In genomic region chr2:138504092-138504491, GRCh38 we compare ENCODE assay signal across 1 cellular context.
TF ChIP-seq lines count a peak whose summit lies in the region.

No MANE protein-coding gene starts in this region.

TF ChIP-seq in HepG2, 621 proteins besides CTCF, POLR2A, EP300 and RAD21 (continued from another document):
- TF ChIP-seq THRA (CRISPR knock-in tag; IDR thresholded peaks at IDR 0.05; ENCODE audit: borderline replicate concordance) (peak; percentile 92), SRY (CRISPR knock-in tag; IDR thresholded peaks at IDR 0.05) (no peak), BCL6 (CRISPR knock-in tag; IDR thresholded peaks at IDR 0.05) (peak; percentile 36; the same call in 1 of the 2 replicates), ZUFSP (CRISPR knock-in tag; IDR thresholded peaks at IDR 0.05; ENCODE audit: borderline replicate concordance) (no peak), PHF8 (CRISPR knock-in tag; IDR thresholded peaks at IDR 0.05) (no peak), NR2C2 (CRISPR knock-in tag; IDR thresholded peaks at IDR 0.05; ENCODE audit: borderline replicate concordance) (no peak), ZNF563 (CRISPR knock-in tag; IDR thresholded peaks at IDR 0.05) (no peak), RXRB (CRISPR knock-in tag; IDR thresholded peaks at IDR 0.05; ENCODE audit: borderline replicate concordance) (peak; percentile 73; the same call in 1 of the 2 replicates), SNAPC2 (CRISPR knock-in tag; IDR thresholded peaks at IDR 0.05) (0 out of 2 replicates have a peak, but pooled peaks have one; percentile 20), ARID5B (CRISPR knock-in tag; IDR thresholded peaks at IDR 0.05) (0 out of 2 replicates have a peak, but pooled peaks have one; percentile 18), PHF21A (CRISPR knock-in tag; IDR thresholded peaks at IDR 0.05) (no peak), ZFYVE20 (CRISPR knock-in tag; IDR thresholded peaks at IDR 0.05; ENCODE audit: borderline replicate concordance, low read depth) (no peak), CBX1 (IDR thresholded peaks at IDR 0.05; ENCODE audit: low read depth) (no peak), PPARG (CRISPR knock-in tag; conservative IDR thresholded peaks at IDR 0.05) (0 out of 2 replicates have a peak, but pooled peaks have one; percentile 52), HNF4A (CRISPR knock-in tag; IDR thresholded peaks at IDR 0.05) (0 out of 2 replicates have a peak, but pooled peaks have one; percentile 29), ZNF446 (CRISPR knock-in tag; IDR thresholded peaks at IDR 0.05) (no peak)
